Comparison of ENCODE assay signal across 2 cellular contexts in the genomic region with DNA sequence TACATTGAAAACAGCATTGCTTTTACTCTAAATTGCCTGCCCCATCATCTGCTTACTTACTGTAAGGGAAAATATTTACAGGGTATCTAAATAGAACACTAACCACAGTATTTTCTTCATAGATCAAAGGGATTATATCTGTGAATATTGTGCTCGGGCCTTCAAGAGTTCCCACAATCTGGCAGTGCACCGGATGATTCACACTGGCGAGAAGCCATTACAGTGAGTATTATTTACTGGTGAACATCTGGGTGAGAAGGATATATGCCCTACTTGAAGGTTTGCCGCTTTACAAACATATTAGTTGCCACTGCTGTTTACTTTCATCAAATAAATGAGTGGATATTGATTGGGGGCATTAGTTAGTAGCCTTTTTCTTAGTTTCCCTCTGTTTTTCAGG.
TF ChIP-seq lines count a peak whose summit lies in the region.

No MANE protein-coding gene starts in this region.

TF ChIP-seq in IMR-90, 13 proteins besides CTCF, POLR2A, EP300 and RAD21:
- TF ChIP-seq CEBPB (IDR thresholded peaks at IDR 0.05; ENCODE audit: low read depth, low read length) (0 out of 2 replicates have a peak, but pooled peaks have one; percentile 1), FOS (IDR thresholded peaks at IDR 0.05; ENCODE audit: low read depth, low read length) (peak; percentile 70), SMC3 (IDR thresholded peaks at IDR 0.05; ENCODE audit: low read depth, low read length) (no peak), RCOR1 (IDR thresholded peaks at IDR 0.05; ENCODE audit: insufficient replicate concordance, low read length) (peak; percentile 42), BHLHE40 (IDR thresholded peaks at IDR 0.05; ENCODE audit: low read depth, low read length) (peak; percentile 62; the same call in 1 of the 2 replicates)

TF ChIP-seq in endothelial cell of umbilical vein, 7 proteins besides CTCF, POLR2A, EP300 and RAD21:
- TF ChIP-seq FOS (IDR thresholded peaks at IDR 0.05; ENCODE audit: borderline replicate concordance, insufficient read depth, low read length) = peak; percentile 7
- no peak for TF ChIP-seq GATA2 (IDR thresholded peaks at IDR 0.05; ENCODE audit: insufficient read depth, insufficient read length, low read depth, low read length)
